11 cellular contexts compared by ENCODE assay signal in the genomic region with DNA sequence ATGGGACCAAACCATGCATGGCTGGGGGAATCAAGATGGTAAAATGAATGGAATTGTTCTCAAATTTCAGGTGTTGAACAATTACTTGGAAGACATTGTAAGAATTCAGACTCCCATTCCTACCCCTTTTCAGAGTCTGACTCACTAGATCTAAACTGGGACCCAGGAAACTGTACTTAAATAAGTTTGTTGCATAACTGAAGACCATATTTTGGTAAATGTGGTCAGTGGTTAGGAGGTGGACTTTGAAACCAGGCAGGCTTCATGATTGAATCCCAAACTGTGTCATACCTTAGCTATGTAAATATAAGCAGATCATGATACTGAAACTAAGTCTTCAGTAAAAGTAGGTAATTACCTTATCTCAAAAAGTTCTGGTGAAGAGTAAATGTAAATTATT. TPM values are rescaled to one million over a fixed set of nuclear protein-coding genes. Genes with fewer than 3 reads are reported as not detected.
DNase-seq lines count a peak whose midpoint lies in the region; ATAC-seq and TF ChIP-seq lines count a peak whose summit lies in the region.
"Had no signal": no experiment of that assay in that cellular context is flagged by ENCODE, and none has a peak within 500 bp of the region (broad histone marks: within the 10 kb centered on the region; RNA-seq: fewer than 3 reads in every experiment).

No MANE protein-coding gene starts in this region.

- DNase-seq in Calu3 = peak; percentile 19
- DNase-seq in OCI-M1 (lab: John Stamatoyannopoulos, UW) = peak; percentile 46
- no peak for DNase-seq in SJCRH30
- DNase-seq in activated CD4-positive, alpha-beta T cell treated with anti-CD3 and anti-CD28 coated beads, Interleukin-2, amount 10 ng/mL, durations not matched to agents 24 days and 14 days = no peak
- no peak for DNase-seq in head of caudate nucleus
- DNase-seq in NK-92 (lab: John Stamatoyannopoulos, UW; ENCODE audit: unreplicated experiment) = no peak
- DNase-seq: activated CD4-positive, CD25-positive, alpha-beta regulatory T cell treated with anti-CD3 and anti-CD28 coated beads, Interleukin-2, amount 50 U/mL, for 72 hours; central memory CD4-positive, alpha-beta T cell had no signal

- ATAC-seq in GM19455 (IDR thresholded peaks at IDR 0.05; ENCODE audit: unreplicated experiment) (peak; percentile 87), HG03045 (IDR thresholded peaks at IDR 0.05; ENCODE audit: unreplicated experiment) (peak; percentile 94)

- peaks cover 5% of the 10 kb centered on the region for H3K9me3 Mint-ChIP-seq in Calu3 (ENCODE audit: low read depth, unreplicated experiment)
- H3K9me3 Mint-ChIP-seq in activated CD4-positive, alpha-beta T cell treated with anti-CD3 and anti-CD28 coated beads, Interleukin-2, amount 10 ng/mL, durations not matched to agents 24 days and 14 days = no peaks in the 10 kb centered on the region

- no peak overlapping the region for H3K4me3 ChIP-seq in SJCRH30

- H3K27me3 ChIP-seq in SJCRH30 = no peaks in the 10 kb centered on the region
- H3K27me3 ChIP-seq: neutrophil had no signal

- no peak for TF ChIP-seq CTCF in Calu3 (IDR thresholded peaks at IDR 0.05; ENCODE audit: unreplicated experiment)

- intact Hi-C loops in Calu3 (cut with micrococcal nuclease; ENCODE audit: unreplicated experiment) = no loop called here
- intact Hi-C loops in activated CD4-positive, alpha-beta T cell treated with anti-CD3 and anti-CD28 coated beads, Interleukin-2, amount 10 ng/mL, durations not matched to agents 24 days and 14 days (cut with micrococcal nuclease) = no loop called here
- intact Hi-C loops in head of caudate nucleus (cut with DNase I) = no loop called here

- H3K27ac Mint-ChIP-seq in Calu3 (ENCODE audit: unreplicated experiment) = no peak overlapping the region
- H3K27ac Mint-ChIP-seq in activated CD4-positive, alpha-beta T cell treated with anti-CD3 and anti-CD28 coated beads, Interleukin-2, amount 10 ng/mL, durations not matched to agents 24 days and 14 days = no peak overlapping the region

- H3K4me1 ChIP-seq in SJCRH30 = no peaks in the 10 kb centered on the region

- H3K36me3 ChIP-seq in SJCRH30 = no peaks in the 10 kb centered on the region
- H3K36me3 ChIP-seq: neutrophil had no signal

- BruUV-seq in Calu3 (replicated peaks; lab: Mats Ljungman, UMichigan) = no TSS peak

- H3K36me3 Mint-ChIP-seq in Calu3 (ENCODE audit: insufficient read depth, unreplicated experiment) = no peaks in the 10 kb centered on the region
- H3K36me3 Mint-ChIP-seq in activated CD4-positive, alpha-beta T cell treated with anti-CD3 and anti-CD28 coated beads, Interleukin-2, amount 10 ng/mL, durations not matched to agents 24 days and 14 days (ENCODE audit: low read depth) = no peaks in the 10 kb centered on the region

- no peak overlapping the region for H3K27ac ChIP-seq in SJCRH30
- H3K27ac ChIP-seq: neutrophil had no signal

- no peaks in the 10 kb centered on the region for H3K27me3 Mint-ChIP-seq in Calu3 (ENCODE audit: unreplicated experiment)
- no peaks in the 10 kb centered on the region for H3K27me3 Mint-ChIP-seq in activated CD4-positive, alpha-beta T cell treated with anti-CD3 and anti-CD28 coated beads, Interleukin-2, amount 10 ng/mL, durations not matched to agents 24 days and 14 days

- no peaks in the 10 kb centered on the region for H3K9me3 ChIP-seq in SJCRH30 (replicated peaks)
- H3K9me3 ChIP-seq: neutrophil had no signal

- H3K4me1 Mint-ChIP-seq in Calu3 (ENCODE audit: low read depth, unreplicated experiment) = peaks cover 11% of the 10 kb centered on the region
- H3K4me1 Mint-ChIP-seq in activated CD4-positive, alpha-beta T cell treated with anti-CD3 and anti-CD28 coated beads, Interleukin-2, amount 10 ng/mL, durations not matched to agents 24 days and 14 days = no peaks in the 10 kb centered on the region

- CTCF ChIA-PET in Calu3 (lab: Charles Lee) = interaction anchor here (0.9 kb wide), 1 partner anchor 15 kb away, joined by 3 read pairs; no protein-coding TSS in a partner anchor

- no peak overlapping the region for H3K4me3 Mint-ChIP-seq in Calu3 (ENCODE audit: low read depth, unreplicated experiment)
- H3K4me3 Mint-ChIP-seq in activated CD4-positive, alpha-beta T cell treated with anti-CD3 and anti-CD28 coated beads, Interleukin-2, amount 10 ng/mL, durations not matched to agents 24 days and 14 days = no peak overlapping the region

RNA-seq across cellular contexts. Expression of a gene that starts 41.7 kb away (rescaled TPM):
- 111 and 112 TPM in 2 replicates for total RNA-seq in Calu3 (2022)
- total RNA-seq in SJCRH30 (2014; rRNA removed; shearing (Covaris generic)) = 100 and 113 TPM in 2 replicates
- 102 and 105 TPM in 2 replicates for total RNA-seq in activated CD4-positive, alpha-beta T cell treated with anti-CD3 and anti-CD28 coated beads, Interleukin-2, amount 10 ng/mL, durations not matched to agents 24 days and 14 days

Comparison
In these comparisons a context has a peak if more than half of its experiments do, and no peak if none do; other contexts are left out.
1. DNase-seq: peak in Calu3 (single experiment) and OCI-M1 (single experiment); none in SJCRH30 (0 of 2), activated CD4-positive, alpha-beta T cell treated with anti-CD3 and anti-CD28 coated beads, Interleukin-2, amount 10 ng/mL, durations not matched to agents 24 days and 14 days (single experiment), head of caudate nucleus (0 of 42) and NK-92 (single experiment).